Comparison of ENCODE assay signal across 8 cellular contexts in the genomic region with DNA sequence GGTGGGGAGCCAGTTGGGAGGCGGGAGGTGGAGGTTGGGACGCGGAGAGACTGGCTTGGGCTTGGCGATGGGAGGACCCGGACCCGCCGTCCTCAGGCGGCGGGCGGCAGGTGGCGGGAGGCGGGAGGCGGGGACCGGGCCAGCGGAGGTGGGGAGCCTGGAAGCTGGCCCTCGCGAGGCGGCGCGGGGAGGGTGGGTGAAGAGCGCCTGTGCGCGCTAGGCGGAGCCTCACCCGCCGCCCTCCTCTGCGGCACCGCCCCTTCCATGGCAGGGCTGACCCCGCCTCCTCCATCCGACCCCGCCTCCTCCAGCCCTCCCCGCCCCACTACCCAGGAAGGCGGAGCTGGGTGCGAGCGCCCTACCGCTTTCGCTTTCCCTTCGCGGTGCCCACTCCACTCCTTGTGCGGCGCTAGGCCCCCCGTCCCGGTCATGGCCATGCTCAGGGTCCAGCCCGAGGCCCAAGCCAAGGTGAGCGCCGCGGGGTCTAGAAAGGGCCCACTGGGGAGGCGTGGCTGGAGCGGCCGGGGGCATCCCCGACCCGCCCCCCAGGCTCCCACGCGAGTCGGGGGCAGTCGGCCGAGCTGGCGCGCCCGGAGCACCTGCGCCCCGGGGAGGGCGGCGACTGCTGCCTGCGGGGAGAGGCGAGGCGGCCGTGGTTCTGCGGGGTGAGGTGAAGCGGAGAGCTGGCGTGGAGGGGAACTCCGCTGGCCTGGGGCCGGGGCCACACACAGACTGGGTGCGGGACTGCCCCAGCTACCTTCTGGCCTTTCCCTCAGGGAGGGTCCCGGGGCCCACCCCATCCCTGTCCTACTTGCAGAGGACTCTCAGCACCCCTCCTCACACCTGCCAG. TPM values are rescaled to one million over a fixed set of nuclear protein-coding genes. Genes with fewer than 3 reads are reported as not detected.
DNase-seq lines count a peak whose midpoint lies in the region; ATAC-seq and TF ChIP-seq lines count a peak whose summit lies in the region.

A gene (plus strand): TSS at position 361 of the 850 bp plus-strand sequence. CDS start 69 bp downstream, at position 430.

- DNase-seq in AG09309 (ENCODE audit: low read depth), result peak; percentile 27
- peak; percentile 65 to 94 for DNase-seq in NCI-H446 (lab: John Stamatoyannopoulos, UW)
- peak; percentile 95 for DNase-seq in activated CD4-positive, CD25-positive, alpha-beta regulatory T cell treated with anti-CD3 and anti-CD28 coated beads, Interleukin-2, amount 50 U/mL, for 72 hours
- peak; percentile 94 for DNase-seq in cerebellar cortex (ENCODE audit: low spot score)
- no peak for DNase-seq in kidney epithelial cell (ENCODE audit: low read depth)
- peak; percentile 85 to 92 for DNase-seq in stimulated activated CD4-positive, alpha-beta T cell treated with anti-CD3 and anti-CD28 coated beads, Interleukin-15, amount 100 ng/mL, for 48 hours (ENCODE audit: low read depth in 2 of 2)

- peak; percentile 86 for ATAC-seq in GM19025 (IDR thresholded peaks at IDR 0.05; ENCODE audit: low read depth, unreplicated experiment)
- peak; percentile 92 for ATAC-seq in HG03280 (IDR thresholded peaks at IDR 0.05; ENCODE audit: unreplicated experiment)

- no peaks in the 10 kb centered on the region for H3K27me3 ChIP-seq in kidney epithelial cell (ENCODE audit: control insufficient read depth, insufficient read depth, low read length)

- H3K4me3 ChIP-seq in AG09309 (ENCODE audit: control insufficient read depth, low read depth, low read length) (peak within 1 kb of the TSS; percentile 61), kidney epithelial cell (ENCODE audit: low read depth, low read length) (peak within 1 kb of the TSS; percentile 88)

- peaks cover 2% of the 10 kb centered on the region for H3K36me3 ChIP-seq in kidney epithelial cell (ENCODE audit: control insufficient read depth, insufficient read depth, low read length)

- TF ChIP-seq CTCF in AG09309 (IDR thresholded peaks at IDR 0.05; ENCODE audit: control insufficient read depth, insufficient read depth, low read depth, low read length, missing control alignments), result no peak
- TF ChIP-seq CTCF in kidney epithelial cell (IDR thresholded peaks at IDR 0.05; ENCODE audit: insufficient read depth, low read length, poor library complexity, severe bottlenecking), result no peak

RNA-seq across cellular contexts. Expression of the gene that starts here (rescaled TPM):
- 216 and 234 TPM in 2 replicates for total RNA-seq in kidney epithelial cell
